11 cellular contexts compared by ENCODE assay signal in the genomic region with DNA sequence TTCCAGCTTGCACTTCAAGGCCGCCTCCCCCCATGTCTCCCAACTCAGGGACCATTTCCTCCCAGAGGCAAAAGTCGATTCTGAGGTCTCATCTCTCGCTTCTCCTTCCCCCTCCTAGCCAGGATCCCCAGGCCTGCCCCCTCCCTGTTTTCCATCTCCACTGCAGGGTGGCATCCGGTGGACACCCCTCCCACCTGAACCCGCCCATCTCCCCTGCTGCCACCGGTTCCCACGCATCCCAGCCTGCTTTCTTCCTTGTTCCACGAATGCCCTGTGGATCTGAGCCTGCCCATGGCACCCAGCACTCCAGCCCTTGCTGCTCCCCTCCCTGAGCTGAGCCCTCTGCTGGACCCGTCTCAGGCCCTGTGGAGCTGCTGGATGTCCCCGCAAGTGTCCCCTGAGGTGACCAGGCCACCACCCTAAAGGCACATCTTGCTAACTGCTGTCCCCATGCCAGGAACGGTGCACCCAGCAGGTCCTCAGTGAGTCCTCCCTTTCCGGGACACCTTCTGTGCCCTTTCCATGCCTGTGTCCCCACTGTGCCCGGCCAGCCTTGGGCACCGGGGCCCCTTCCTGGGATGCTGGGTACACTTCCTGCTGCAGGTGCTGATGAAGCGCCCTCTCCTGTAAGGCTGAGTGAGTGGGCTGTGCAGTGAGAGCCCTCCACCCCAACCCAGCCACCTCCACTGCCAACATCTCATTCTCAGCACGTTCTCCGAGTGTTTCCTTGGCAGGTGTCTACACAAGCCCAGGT. TPM values are rescaled to one million over a fixed set of nuclear protein-coding genes. Genes with fewer than 3 reads are reported as not detected.
DNase-seq lines count a peak whose midpoint lies in the region; ATAC-seq, FAIRE-seq and TF ChIP-seq lines count a peak whose summit lies in the region.
"Had no signal": no experiment of that assay in that cellular context is flagged by ENCODE, and none has a peak within 500 bp of the region (broad histone marks: within the 10 kb centered on the region; RNA-seq: fewer than 3 reads in every experiment).

No MANE protein-coding gene starts in this region.

- H4K20me1 ChIP-seq in OCI-LY3 (ENCODE audit: insufficient read depth, low read length) = no peaks in the 10 kb centered on the region

- 30 to 47% methylated on average over 9 to 16 of the region's 17 CpGs for WGBS in upper lobe of left lung, 2 donors

- H3K4me1 ChIP-seq in OCI-LY3 (ENCODE audit: low read length) (peaks cover 47% of the 10 kb centered on the region), upper lobe of left lung (peaks cover 17 to 43% (median 24%) of the 10 kb centered on the region in 4 donors)

- H3K9me3 ChIP-seq in OCI-LY3 (ENCODE audit: insufficient read depth, low read length) (no peaks in the 10 kb centered on the region), iPS-18c (ENCODE audit: control insufficient read depth, insufficient read depth, low read length) (no peaks in the 10 kb centered on the region), upper lobe of left lung (no peaks in the 10 kb centered on the region)

- H3K36me3 ChIP-seq in OCI-LY3 (replicated peaks; ENCODE audit: low read depth, low read length) (no peaks in the 10 kb centered on the region), upper lobe of left lung (no peaks in the 10 kb centered on the region)

- peak overlapping the region; percentile 83 for H3K9ac ChIP-seq in OCI-LY3 (ENCODE audit: low read length)

- TF ChIP-seq CTCF in OCI-LY3 (IDR thresholded peaks at IDR 0.05; ENCODE audit: low read depth, low read length) (no peak; the same call in 1 of the 2 replicates), upper lobe of left lung (IDR thresholded peaks at IDR 0.05) (no peak), D721Med (IDR thresholded peaks at IDR 0.05; ENCODE audit: insufficient read depth, missing control alignments) (no peak)

- no peaks in the 10 kb centered on the region for H3K79me2 ChIP-seq in OCI-LY3 (ENCODE audit: low read length)

- H2AFZ ChIP-seq in OCI-LY3 (ENCODE audit: low read depth, low read length) = no peak overlapping the region

- peak in 1 of 4 donors; percentile 24 for TF ChIP-seq POLR2A in upper lobe of left lung (IDR thresholded peaks at IDR 0.05)

- TF ChIP-seq EP300 in upper lobe of left lung (IDR thresholded peaks at IDR 0.05) = no peak

- peak overlapping the region; percentile 93 for H3K4me2 ChIP-seq in OCI-LY3 (ENCODE audit: low read length)

- H3K27me3 ChIP-seq in OCI-LY3 (ENCODE audit: low read depth, low read length) (no peaks in the 10 kb centered on the region), upper lobe of left lung (peaks cover 10 to 49% (median 34%) of the 10 kb centered on the region in 4 donors)

- intact Hi-C loops in Right ventricle myocardium superior (cut with DNase I) = no loop called here
- intact Hi-C loops in left cardiac atrium (cut with DNase I) = no loop called here

- FAIRE-seq in D721Med (lab: Jason Lieb, UNC) = no peak

- peak overlapping the region; percentile 43 for H3K27ac ChIP-seq in OCI-LY3 (ENCODE audit: low read length)
- H3K27ac ChIP-seq in upper lobe of left lung = peak overlapping the region in 1 of 4 donors; percentile 56

- H3K4me3 ChIP-seq in OCI-LY3 (ENCODE audit: low read length) (peak overlapping the region; percentile 77), iPS-18c (ENCODE audit: insufficient read depth, low read depth, low read length) (peak overlapping the region; percentile 20; the same call in 1 of the 2 replicates), upper lobe of left lung (no peak overlapping the region)

- DNase-seq in Right ventricle myocardium superior = peak; percentile 27
- no peak for DNase-seq in left cardiac atrium
- DNase-seq in upper lobe of left lung = peak; percentile 51 to 65
- DNase-seq in DMS114 treated with DMSO at 0.1 percent for 48 hours (lab: John Stamatoyannopoulos, UW; ENCODE audit: unreplicated experiment) = no peak
- DNase-seq in D721Med (ENCODE audit: insufficient read length, low spot score) = no peak
- DNase-seq: foreskin melanocyte, mammary epithelial cell had no signal

- ATAC-seq in Right ventricle myocardium superior (ENCODE audit: poor library complexity) = no peak
- no peak for ATAC-seq in left cardiac atrium
- ATAC-seq in upper lobe of left lung (ENCODE audit: low FRiP score in 2 of 2) = peak in 1 of 2 donors; percentile 45
- ATAC-seq in HG02840 (IDR thresholded peaks at IDR 0.05; ENCODE audit: low FRiP score, unreplicated experiment) = no peak

RNA-seq across cellular contexts. Expression of gene IL17REL, which starts 0.9 kb away (rescaled TPM):
- total RNA-seq in Right ventricle myocardium superior (not detected), left cardiac atrium (not detected), upper lobe of left lung (under 1 TPM in 1 of 6 donors, not detected in 5; 0.06 TPM)
- total RNA-seq: mammary epithelial cell, MCF 10A had no signal

RNA-seq across cellular contexts. Expression of gene TTLL8, which starts 46.5 kb away (rescaled TPM):
- total RNA-seq in Right ventricle myocardium superior = not detected
- not detected for total RNA-seq in left cardiac atrium
- total RNA-seq in upper lobe of left lung = not detected
- total RNA-seq: mammary epithelial cell, MCF 10A had no signal

RNA-seq across cellular contexts. Expression of gene PIM3, which starts 51.1 kb away (rescaled TPM):
- total RNA-seq in Right ventricle myocardium superior (61.5 TPM), left cardiac atrium (10 to 100 TPM; 44.1 to 66.8 TPM), upper lobe of left lung (100 to 1,000 TPM; 131 to 246 (median 156) TPM)

Comparison
In these comparisons a context has a peak if more than half of its experiments do, and no peak if none do; other contexts are left out.
1. DNase-seq: peak in Right ventricle myocardium superior (single experiment) and upper lobe of left lung (2 of 2); none in left cardiac atrium (single experiment), DMS114 treated with DMSO at 0.1 percent for 48 hours (single experiment) and D721Med (single experiment).
2. H3K4me3 ChIP-seq: peak in OCI-LY3 (single experiment) and iPS-18c (single experiment); none in upper lobe of left lung (0 of 4).